8 cellular contexts compared by ENCODE assay signal in the genomic region with DNA sequence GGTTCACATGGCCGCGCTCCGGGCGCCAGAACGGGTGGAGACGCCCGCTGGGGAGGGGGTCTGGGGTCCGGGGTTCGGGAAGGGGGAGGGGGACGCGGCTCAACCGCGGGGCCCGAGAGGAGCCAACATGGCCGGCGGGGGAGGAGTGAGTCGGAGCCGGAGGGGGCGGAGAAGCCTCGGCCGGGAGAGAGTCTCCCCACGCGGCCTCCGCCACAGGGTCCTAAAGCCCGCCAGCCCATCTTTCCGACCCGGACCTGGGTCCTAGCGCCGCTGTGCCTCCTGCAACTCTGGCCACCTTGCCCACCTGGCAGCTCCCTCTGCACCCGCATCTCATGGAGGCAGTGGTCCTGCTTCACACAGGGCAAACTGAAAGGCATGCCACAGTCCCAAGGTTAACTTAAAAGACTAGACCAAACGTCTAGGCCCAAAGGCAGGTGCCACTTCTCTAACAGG. TPM values are rescaled to one million over a fixed set of nuclear protein-coding genes. Genes with fewer than 3 reads are reported as not detected.
DNase-seq lines count a peak whose midpoint lies in the region; ATAC-seq and FAIRE-seq lines count a peak whose summit lies in the region.

A gene (minus strand): TSS at position 147 of the 453 bp plus-strand sequence. CDS start 12,796 bp downstream, outside the sequence.

- ATAC-seq in GM21717 (IDR thresholded peaks at IDR 0.05; ENCODE audit: unreplicated experiment) = peak; percentile 39
- ATAC-seq in activated T-cell treated with anti-CD3 and anti-CD28 coated beads, Interleukin-2, amount 50 U/mL, for 4 hours = peak; percentile 76 to 79

- H3K27me3 ChIP-seq in esophagus (ENCODE audit: control insufficient read depth in 1 of 2, insufficient read depth in 2 of 2, low read length in 2 of 2) (no peaks in the 10 kb centered on the region), mucosa of rectum (ENCODE audit: control insufficient read depth in 2 of 2, insufficient read depth in 2 of 2, low read length in 2 of 2) (no peaks in the 10 kb centered on the region)

- no peaks in the 10 kb centered on the region for H3K9me3 ChIP-seq in esophagus (ENCODE audit: control insufficient read depth in 2 of 2, insufficient read depth in 1 of 2, low read depth in 1 of 2, low read length in 1 of 2)
- H3K9me3 ChIP-seq in mucosa of rectum (ENCODE audit: control insufficient read depth in 2 of 2, low read length in 2 of 2) = no peaks in the 10 kb centered on the region

- H3K4me3 ChIP-seq in esophagus (ENCODE audit: low read depth in 1 of 2, low read length in 2 of 2) = peak within 1 kb of the TSS; percentile 70 to 93
- peak within 1 kb of the TSS; percentile 87 to 98 for H3K4me3 ChIP-seq in mucosa of rectum (ENCODE audit: low read length in 2 of 2)

- H3K27me3 Mint-ChIP-seq in activated T-cell treated with anti-CD3 and anti-CD28 coated beads, Interleukin-2, amount 50 U/mL, for 4 hours (ENCODE audit: low read depth) = no peaks in the 10 kb centered on the region

- H3K27ac ChIP-seq in esophagus (ENCODE audit: low read depth in 2 of 2, low read length in 1 of 2) (peak within 1 kb of the TSS; percentile 84 to 86), mucosa of rectum (ENCODE audit: low read depth in 2 of 2, low read length in 2 of 2) (peak within 1 kb of the TSS; percentile 86 to 94)

- no peaks in the 10 kb centered on the region for H3K9me3 Mint-ChIP-seq in activated T-cell treated with anti-CD3 and anti-CD28 coated beads, Interleukin-2, amount 50 U/mL, for 4 hours

- no peaks in the 10 kb centered on the region for H3K36me3 ChIP-seq in esophagus (ENCODE audit: control insufficient read depth in 2 of 2, insufficient read depth in 2 of 2, low read length in 1 of 2)
- peaks cover 0 to 10% of the 10 kb centered on the region in 2 donors for H3K36me3 ChIP-seq in mucosa of rectum (ENCODE audit: control insufficient read depth in 2 of 2, insufficient read depth in 2 of 2, low read length in 2 of 2)

- H3K4me3 Mint-ChIP-seq in activated T-cell treated with anti-CD3 and anti-CD28 coated beads, Interleukin-2, amount 50 U/mL, for 4 hours = peak within 1 kb of the TSS; percentile 97

- WGBS in esophagus, 2 donors = 1 to 2% methylated on average over 19 to 31 of the region's 31 CpGs

- peaks cover 79% of the 10 kb centered on the region for H3K4me1 Mint-ChIP-seq in activated T-cell treated with anti-CD3 and anti-CD28 coated beads, Interleukin-2, amount 50 U/mL, for 4 hours (ENCODE audit: low read depth)

- peak; percentile 45 for DNase-seq in DMS153 (lab: John Stamatoyannopoulos, UW)
- DNase-seq in KG1 (lab: John Stamatoyannopoulos, UW) = peak; percentile 32
- peak; percentile 44 for DNase-seq in RCC 7860 (ENCODE audit: low spot score)
- DNase-seq in activated T-cell treated with anti-CD3 and anti-CD28 coated beads, Interleukin-2, amount 50 U/mL, for 4 hours = peak; percentile 79
- DNase-seq in stimulated activated CD8-positive, alpha-beta memory T cell treated with anti-CD3 and anti-CD28 coated beads, Interleukin-4, amount 100 ng/mL, for 4 hours (ENCODE audit: low read depth in 2 of 2, low spot score in 1 of 2) = peak; percentile 58 to 73

- H3K4me1 ChIP-seq in esophagus (ENCODE audit: control insufficient read depth in 2 of 2, insufficient read depth in 2 of 2, low read length in 1 of 2) (peaks cover 2 to 17% of the 10 kb centered on the region in 2 donors), mucosa of rectum (ENCODE audit: control insufficient read depth in 2 of 2, insufficient read depth in 2 of 2, low read length in 2 of 2) (peaks cover 36 to 48% of the 10 kb centered on the region in 2 donors)

- peak within 1 kb of the TSS; percentile 92 to 94 for H3K9ac ChIP-seq in mucosa of rectum (ENCODE audit: low read depth in 1 of 2, low read length in 2 of 2)

- FAIRE-seq in RCC 7860 (lab: Jason Lieb, UNC) = no peak

- H3K36me3 Mint-ChIP-seq in activated T-cell treated with anti-CD3 and anti-CD28 coated beads, Interleukin-2, amount 50 U/mL, for 4 hours (ENCODE audit: insufficient read depth) = peaks cover 5% of the 10 kb centered on the region

RNA-seq across cellular contexts. Expression of the gene that starts here (rescaled TPM):
- 10 to 100 TPM; 53.0 to 64.9 (median 64.5) TPM for total RNA-seq in activated T-cell treated with anti-CD3 and anti-CD28 coated beads, Interleukin-2, amount 50 U/mL, for 4 hours
- 10 to 100 TPM; 16.4 to 47.5 TPM for polyA plus RNA-seq in esophagus

Comparison
In these comparisons a context has a peak if more than half of its experiments do, and no peak if none do; other contexts are left out.
1. Peak in every context shown above with its lines: DNase-seq, ATAC-seq, H3K4me3 ChIP-seq and H3K27ac ChIP-seq.